Comparison of ENCODE assay signal across 5 cellular contexts in genomic region chr2:86862380-86862703, GRCh38. TPM values are rescaled to one million over a fixed set of nuclear protein-coding genes. Genes with fewer than 3 reads are reported as not detected.
"Had no signal": no experiment of that assay in that cellular context is flagged by ENCODE, and none has a peak within 500 bp of the region (broad histone marks: within the 10 kb centered on the region; RNA-seq: fewer than 3 reads in every experiment).

No MANE protein-coding gene starts in this region.

RNA-seq across cellular contexts. Expression of gene CD8B, which starts 0.7 kb away (rescaled TPM):
- total RNA-seq: astrocyte, chondrocyte, esophagus mucosa, progenitor cell of endocrine pancreas, renal cortical epithelial cell had no signal
